Comparison of ENCODE assay signal across 1 cellular context in the genomic region with DNA sequence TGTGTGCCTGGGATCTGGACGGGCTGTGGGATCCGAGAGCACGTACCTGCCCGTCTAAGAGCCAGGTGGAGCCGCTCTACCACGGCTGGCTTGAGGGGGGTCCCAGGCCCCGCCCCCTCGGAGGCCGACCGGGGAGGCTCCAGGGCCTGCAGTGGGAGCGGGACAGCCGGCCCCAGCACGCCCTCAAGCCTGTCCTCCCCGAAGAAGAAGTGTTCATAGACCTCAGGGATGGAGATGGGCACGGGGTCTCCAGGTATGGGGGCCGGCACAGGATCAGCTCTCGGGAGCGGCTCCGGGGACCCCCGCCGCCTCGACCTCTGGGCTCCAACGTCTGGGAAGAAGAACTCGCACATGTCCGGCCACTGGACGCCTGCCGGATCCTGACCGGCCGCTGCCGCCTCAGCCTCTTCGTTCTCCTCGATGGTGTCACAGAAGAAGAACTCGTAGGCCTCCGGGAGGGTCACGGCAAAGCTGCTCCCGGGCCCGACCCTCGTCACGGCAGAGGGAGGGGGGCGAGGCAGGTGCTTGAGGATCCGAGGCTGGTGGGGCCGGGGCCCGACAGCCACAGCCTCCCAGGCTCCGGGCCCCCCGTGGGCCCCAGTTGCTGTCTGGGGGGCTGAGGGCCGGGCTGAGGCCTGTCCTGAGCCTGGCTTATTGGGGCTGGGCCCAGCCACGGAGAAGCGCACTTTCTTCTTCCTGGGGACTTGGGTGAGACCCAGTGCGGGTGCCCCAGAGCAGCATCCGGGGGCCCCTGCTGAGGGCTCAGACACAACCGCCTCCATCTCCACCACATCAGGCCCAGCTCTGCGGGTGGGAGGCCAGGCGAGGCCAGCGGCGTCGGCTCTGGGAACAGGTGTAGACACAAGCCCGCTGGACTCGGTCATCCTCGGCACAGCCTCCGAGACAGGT.
TF ChIP-seq lines count a peak whose summit lies in the region.

No MANE protein-coding gene starts in this region.

TF ChIP-seq in K562, 482 proteins besides CTCF, POLR2A, EP300 and RAD21 (continued from another document):
- TF ChIP-seq, protein P1, sequence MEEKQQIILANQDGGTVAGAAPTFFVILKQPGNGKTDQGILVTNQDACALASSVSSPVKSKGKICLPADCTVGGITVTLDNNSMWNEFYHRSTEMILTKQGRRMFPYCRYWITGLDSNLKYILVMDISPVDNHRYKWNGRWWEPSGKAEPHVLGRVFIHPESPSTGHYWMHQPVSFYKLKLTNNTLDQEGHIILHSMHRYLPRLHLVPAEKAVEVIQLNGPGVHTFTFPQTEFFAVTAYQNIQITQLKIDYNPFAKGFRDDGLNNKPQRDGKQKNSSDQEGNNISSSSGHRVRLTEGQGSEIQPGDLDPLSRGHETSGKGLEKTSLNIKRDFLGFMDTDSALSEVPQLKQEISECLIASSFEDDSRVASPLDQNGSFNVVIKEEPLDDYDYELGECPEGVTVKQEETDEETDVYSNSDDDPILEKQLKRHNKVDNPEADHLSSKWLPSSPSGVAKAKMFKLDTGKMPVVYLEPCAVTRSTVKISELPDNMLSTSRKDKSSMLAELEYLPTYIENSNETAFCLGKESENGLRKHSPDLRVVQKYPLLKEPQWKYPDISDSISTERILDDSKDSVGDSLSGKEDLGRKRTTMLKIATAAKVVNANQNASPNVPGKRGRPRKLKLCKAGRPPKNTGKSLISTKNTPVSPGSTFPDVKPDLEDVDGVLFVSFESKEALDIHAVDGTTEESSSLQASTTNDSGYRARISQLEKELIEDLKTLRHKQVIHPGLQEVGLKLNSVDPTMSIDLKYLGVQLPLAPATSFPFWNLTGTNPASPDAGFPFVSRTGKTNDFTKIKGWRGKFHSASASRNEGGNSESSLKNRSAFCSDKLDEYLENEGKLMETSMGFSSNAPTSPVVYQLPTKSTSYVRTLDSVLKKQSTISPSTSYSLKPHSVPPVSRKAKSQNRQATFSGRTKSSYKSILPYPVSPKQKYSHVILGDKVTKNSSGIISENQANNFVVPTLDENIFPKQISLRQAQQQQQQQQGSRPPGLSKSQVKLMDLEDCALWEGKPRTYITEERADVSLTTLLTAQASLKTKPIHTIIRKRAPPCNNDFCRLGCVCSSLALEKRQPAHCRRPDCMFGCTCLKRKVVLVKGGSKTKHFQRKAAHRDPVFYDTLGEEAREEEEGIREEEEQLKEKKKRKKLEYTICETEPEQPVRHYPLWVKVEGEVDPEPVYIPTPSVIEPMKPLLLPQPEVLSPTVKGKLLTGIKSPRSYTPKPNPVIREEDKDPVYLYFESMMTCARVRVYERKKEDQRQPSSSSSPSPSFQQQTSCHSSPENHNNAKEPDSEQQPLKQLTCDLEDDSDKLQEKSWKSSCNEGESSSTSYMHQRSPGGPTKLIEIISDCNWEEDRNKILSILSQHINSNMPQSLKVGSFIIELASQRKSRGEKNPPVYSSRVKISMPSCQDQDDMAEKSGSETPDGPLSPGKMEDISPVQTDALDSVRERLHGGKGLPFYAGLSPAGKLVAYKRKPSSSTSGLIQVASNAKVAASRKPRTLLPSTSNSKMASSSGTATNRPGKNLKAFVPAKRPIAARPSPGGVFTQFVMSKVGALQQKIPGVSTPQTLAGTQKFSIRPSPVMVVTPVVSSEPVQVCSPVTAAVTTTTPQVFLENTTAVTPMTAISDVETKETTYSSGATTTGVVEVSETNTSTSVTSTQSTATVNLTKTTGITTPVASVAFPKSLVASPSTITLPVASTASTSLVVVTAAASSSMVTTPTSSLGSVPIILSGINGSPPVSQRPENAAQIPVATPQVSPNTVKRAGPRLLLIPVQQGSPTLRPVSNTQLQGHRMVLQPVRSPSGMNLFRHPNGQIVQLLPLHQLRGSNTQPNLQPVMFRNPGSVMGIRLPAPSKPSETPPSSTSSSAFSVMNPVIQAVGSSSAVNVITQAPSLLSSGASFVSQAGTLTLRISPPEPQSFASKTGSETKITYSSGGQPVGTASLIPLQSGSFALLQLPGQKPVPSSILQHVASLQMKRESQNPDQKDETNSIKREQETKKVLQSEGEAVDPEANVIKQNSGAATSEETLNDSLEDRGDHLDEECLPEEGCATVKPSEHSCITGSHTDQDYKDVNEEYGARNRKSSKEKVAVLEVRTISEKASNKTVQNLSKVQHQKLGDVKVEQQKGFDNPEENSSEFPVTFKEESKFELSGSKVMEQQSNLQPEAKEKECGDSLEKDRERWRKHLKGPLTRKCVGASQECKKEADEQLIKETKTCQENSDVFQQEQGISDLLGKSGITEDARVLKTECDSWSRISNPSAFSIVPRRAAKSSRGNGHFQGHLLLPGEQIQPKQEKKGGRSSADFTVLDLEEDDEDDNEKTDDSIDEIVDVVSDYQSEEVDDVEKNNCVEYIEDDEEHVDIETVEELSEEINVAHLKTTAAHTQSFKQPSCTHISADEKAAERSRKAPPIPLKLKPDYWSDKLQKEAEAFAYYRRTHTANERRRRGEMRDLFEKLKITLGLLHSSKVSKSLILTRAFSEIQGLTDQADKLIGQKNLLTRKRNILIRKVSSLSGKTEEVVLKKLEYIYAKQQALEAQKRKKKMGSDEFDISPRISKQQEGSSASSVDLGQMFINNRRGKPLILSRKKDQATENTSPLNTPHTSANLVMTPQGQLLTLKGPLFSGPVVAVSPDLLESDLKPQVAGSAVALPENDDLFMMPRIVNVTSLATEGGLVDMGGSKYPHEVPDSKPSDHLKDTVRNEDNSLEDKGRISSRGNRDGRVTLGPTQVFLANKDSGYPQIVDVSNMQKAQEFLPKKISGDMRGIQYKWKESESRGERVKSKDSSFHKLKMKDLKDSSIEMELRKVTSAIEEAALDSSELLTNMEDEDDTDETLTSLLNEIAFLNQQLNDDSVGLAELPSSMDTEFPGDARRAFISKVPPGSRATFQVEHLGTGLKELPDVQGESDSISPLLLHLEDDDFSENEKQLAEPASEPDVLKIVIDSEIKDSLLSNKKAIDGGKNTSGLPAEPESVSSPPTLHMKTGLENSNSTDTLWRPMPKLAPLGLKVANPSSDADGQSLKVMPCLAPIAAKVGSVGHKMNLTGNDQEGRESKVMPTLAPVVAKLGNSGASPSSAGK (IDR thresholded peaks at IDR 0.05): no peak
- TF ChIP-seq JUND (IDR thresholded peaks at IDR 0.05; ENCODE audit: borderline replicate concordance, low read depth, low read length): no peak
- TF ChIP-seq JUND (tag; IDR thresholded peaks at IDR 0.05; ENCODE audit: borderline replicate concordance, low read depth, low read length): no peak
